8 cellular contexts compared by ENCODE assay signal in genomic region chrX:108537005-108537404, GRCh38.
DNase-seq lines count a peak whose midpoint lies in the region; ATAC-seq, FAIRE-seq and TF ChIP-seq lines count a peak whose summit lies in the region.

No MANE protein-coding gene starts in this region.

- DNase-seq in stimulated activated CD4-positive, alpha-beta T cell treated with anti-CD3 and anti-CD28 coated beads, Interleukin-4, amount 100 ng/mL, for 24 hours: peak; percentile 3
- no peak for DNase-seq in stimulated activated CD4-positive, alpha-beta T cell treated with anti-CD3 and anti-CD28 coated beads, Interleukin-12 subunit alpha, Interleukin-12 subunit beta, amount 100 ng/mL, for 4 hours
- DNase-seq in NB4 (ENCODE audit: low read depth): peak; percentile 27
- no peak for DNase-seq in keratinocyte (ENCODE audit: low read depth, low spot score)
- no peak for DNase-seq in aorta
- no peak for DNase-seq in D341Med (ENCODE audit: low spot score)

- dilution Hi-C loops in keratinocyte (cut with MboI; ENCODE audit: extremely low pct_ligation_motif_present, low sequenced_read_pairs): no loop called here

- no peak overlapping the region for H3K4me2 ChIP-seq in keratinocyte (ENCODE audit: control insufficient read depth, extremely low read depth, insufficient read depth, low read depth, low read length)

- no peaks in the 10 kb centered on the region for H4K20me1 ChIP-seq in keratinocyte (ENCODE audit: control insufficient read depth, extremely low read depth, insufficient read depth, low read length)

- TF ChIP-seq POLR2A in NB4 (IDR thresholded peaks at IDR 0.05; ENCODE audit: extremely low read depth, insufficient read length): no peak

- H3K9ac ChIP-seq in keratinocyte (ENCODE audit: control insufficient read depth, extremely low read depth, insufficient read depth, low read length): no peak overlapping the region

- H3K4me1 ChIP-seq in keratinocyte (ENCODE audit: control insufficient read depth, extremely low read depth, insufficient read depth, low read length) (no peaks in the 10 kb centered on the region), aorta (ENCODE audit: control insufficient read depth in 1 of 2, insufficient read depth in 2 of 2, low read length in 2 of 2) (peaks cover 0 to 1% of the 10 kb centered on the region in 2 donors)

- no peaks in the 10 kb centered on the region for H3K9me1 ChIP-seq in keratinocyte (ENCODE audit: control insufficient read depth, extremely low read depth, insufficient read depth, low read length)

- ATAC-seq in HG02588 (IDR thresholded peaks at IDR 0.05; ENCODE audit: unreplicated experiment) (peak; percentile 68), aorta (ENCODE audit: low FRiP score) (no peak)

- H3K27me3 ChIP-seq in keratinocyte (ENCODE audit: control insufficient read depth, extremely low read depth, insufficient read depth, low read length): no peaks in the 10 kb centered on the region
- H3K27me3 ChIP-seq in aorta (ENCODE audit: control insufficient read depth in 1 of 2, insufficient read depth in 2 of 2, low read length in 1 of 2): no peaks in the 10 kb centered on the region

- H3K4me3 ChIP-seq in NB4 (ENCODE audit: low read depth, low read length): no peak overlapping the region
- H3K4me3 ChIP-seq in WI38 (ENCODE audit: low read depth, low read length): no peak overlapping the region
- H3K4me3 ChIP-seq in keratinocyte (ENCODE audit: control insufficient read depth in 2 of 3, extremely low read depth in 1 of 3, insufficient read depth in 2 of 3, low read depth in 1 of 3, low read length in 3 of 3): no peak overlapping the region
- H3K4me3 ChIP-seq in aorta (ENCODE audit: low read length in 2 of 2): no peak overlapping the region

- TF ChIP-seq CTCF in NB4 (IDR thresholded peaks at IDR 0.05; ENCODE audit: low read depth, low read length): peak; percentile 40
- TF ChIP-seq CTCF in WI38 (IDR thresholded peaks at IDR 0.05; ENCODE audit: low read depth, low read length): peak; percentile 65; the same call in 1 of the 2 replicates
- TF ChIP-seq CTCF in keratinocyte (optimal IDR thresholded peaks at IDR 0.05 in 1 of 3, IDR thresholded peaks at IDR 0.05 in 1 of 3, conservative IDR thresholded peaks at IDR 0.05 in 1 of 3; ENCODE audit: extremely low read depth in 1 of 3, insufficient read depth in 2 of 3, low read length in 3 of 3): peak; percentile 50 to 61 (median 59)

- intact Hi-C loops in aorta (cut with DNase I): loop anchor here (5.0 to 10.0 kb wide), 2 partner anchors 312 to 315 kb away; no protein-coding TSS in a partner anchor

- no peaks in the 10 kb centered on the region for H3K79me2 ChIP-seq in keratinocyte (ENCODE audit: control insufficient read depth, insufficient read depth, low read length)

- H3K36me3 ChIP-seq in keratinocyte (ENCODE audit: control insufficient read depth in 2 of 2, extremely low read depth in 1 of 2, insufficient read depth in 2 of 2, low read length in 2 of 2) (peaks cover 0 to 3% of the 10 kb centered on the region in 2 experiments), aorta (ENCODE audit: control insufficient read depth in 1 of 2, insufficient read depth in 2 of 2, low read length in 1 of 2) (no peaks in the 10 kb centered on the region)

- H3K9me3 ChIP-seq in keratinocyte (ENCODE audit: control insufficient read depth, low read depth, low read length) (no peaks in the 10 kb centered on the region), aorta (ENCODE audit: control insufficient read depth, low read length) (no peaks in the 10 kb centered on the region)

- WGBS in aorta, 2 donors: 20 to 55% methylated on average over 2 of the region's 2 CpGs

- H2AFZ ChIP-seq in keratinocyte (ENCODE audit: control insufficient read depth, low read length): no peak overlapping the region

- peak; percentile 68 for FAIRE-seq in keratinocyte (lab: Jason Lieb, UNC)

- no peak overlapping the region for H3K27ac ChIP-seq in keratinocyte (ENCODE audit: control insufficient read depth, insufficient read depth, low read length)
- no peak overlapping the region for H3K27ac ChIP-seq in aorta (ENCODE audit: low read depth in 1 of 2, low read length in 2 of 2)

Comparison
In these comparisons a context has a peak if more than half of its experiments do, and no peak if none do; other contexts are left out.
1. DNase-seq: peak in stimulated activated CD4-positive, alpha-beta T cell treated with anti-CD3 and anti-CD28 coated beads, Interleukin-4, amount 100 ng/mL, for 24 hours (single experiment) and NB4 (single experiment); none in stimulated activated CD4-positive, alpha-beta T cell treated with anti-CD3 and anti-CD28 coated beads, Interleukin-12 subunit alpha, Interleukin-12 subunit beta, amount 100 ng/mL, for 4 hours (single experiment), keratinocyte (single experiment), aorta (0 of 2) and D341Med (single experiment).
2. Peak in every context shown above with its lines, with median percentiles within 50 percentile points of each other: CTCF ChIP-seq.